ENCODE assay signal across 1 cellular context in the genomic region with DNA sequence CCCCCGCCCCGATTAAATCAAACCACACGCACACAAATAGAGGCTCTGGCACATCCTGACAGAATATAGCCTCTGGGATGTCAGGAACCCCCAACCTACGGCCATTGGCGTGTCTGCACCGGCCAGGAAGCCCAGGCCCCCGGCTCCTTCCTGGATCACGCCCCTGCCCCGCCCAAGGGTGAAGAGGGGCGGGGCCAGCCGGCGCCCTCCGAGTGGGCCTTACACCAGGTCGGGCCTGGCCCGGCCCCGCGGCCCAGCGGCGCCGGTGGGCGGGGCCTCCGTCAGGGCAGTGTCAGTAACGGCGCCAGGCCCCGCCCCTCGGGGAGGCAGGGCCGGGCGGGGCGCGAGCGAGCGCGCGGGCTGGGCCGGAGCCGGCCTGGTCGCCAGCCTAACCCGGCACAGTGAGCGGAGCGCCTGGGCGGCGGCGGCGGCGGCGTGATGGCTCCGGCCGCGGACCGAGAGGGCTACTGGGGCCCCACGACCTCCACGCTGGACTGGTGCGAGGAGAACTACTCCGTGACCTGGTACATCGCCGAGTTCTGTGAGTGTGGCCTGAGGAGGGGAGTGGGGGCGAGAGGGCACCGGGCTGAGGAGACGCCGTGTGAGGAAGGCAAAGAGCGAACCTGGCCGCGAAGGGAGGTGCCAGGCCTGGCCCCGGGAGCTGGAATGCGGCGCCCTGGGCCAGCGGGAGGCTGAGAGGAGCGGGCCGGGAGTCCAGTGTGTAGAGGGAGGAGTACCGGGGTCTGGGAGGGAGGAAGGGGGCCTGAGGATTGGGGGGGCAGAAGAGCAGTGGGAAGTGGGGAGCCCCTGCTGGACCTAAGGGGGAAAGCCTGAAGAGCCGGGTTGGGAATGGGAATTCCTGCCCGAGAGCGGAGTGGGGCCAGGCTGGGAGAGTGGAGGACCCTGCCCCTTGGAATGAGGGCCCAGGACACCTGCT.
TF ChIP-seq lines count a peak whose summit lies in the region.

A gene (plus strand): TSS at position 380 of the 937 bp plus-strand sequence. CDS start 59 bp downstream, at position 439.

TF ChIP-seq in HepG2, 621 proteins besides CTCF, POLR2A, EP300 and RAD21 (continued from another document and continues in another):
- TF ChIP-seq ZNF296 (CRISPR knock-in tag; conservative IDR thresholded peaks at IDR 0.05) (0 out of 2 replicates have a peak, but pooled peaks have one; percentile 44), BHLHE40 (IDR thresholded peaks at IDR 0.05; ENCODE audit: low read length) (no peak), PHF21A (CRISPR knock-in tag; IDR thresholded peaks at IDR 0.05) (no peak; the same call in 1 of the 2 replicates), ZNF263 (CRISPR knock-in tag; IDR thresholded peaks at IDR 0.05) (peak; percentile 91), IKZF4 (CRISPR knock-in tag; IDR thresholded peaks at IDR 0.05; ENCODE audit: borderline replicate concordance, low read depth, not compliant biosample characterization) (no peak), ZNF446 (CRISPR knock-in tag; IDR thresholded peaks at IDR 0.05) (0 out of 2 replicates have a peak, but pooled peaks have one; percentile 31), GABPB1 (CRISPR knock-in tag; IDR thresholded peaks at IDR 0.05) (peak; percentile 47; the same call in 1 of the 2 replicates), SOX6 (IDR thresholded peaks at IDR 0.05) (no peak), SOX6 (CRISPR knock-in tag; IDR thresholded peaks at IDR 0.05) (no peak; the same call in 1 of the 2 replicates), ZFY (CRISPR knock-in tag; IDR thresholded peaks at IDR 0.05) (peak; percentile 93), GTF2F1 (IDR thresholded peaks at IDR 0.05; ENCODE audit: low read length) (no peak), HOXD1 (CRISPR knock-in tag; IDR thresholded peaks at IDR 0.05) (no peak), SUZ12 (IDR thresholded peaks at IDR 0.05; ENCODE audit: low read depth, low read length) (no peak), MAZ (IDR thresholded peaks at IDR 0.05; ENCODE audit: borderline replicate concordance, low read depth, low read length) (no peak; the same call in 1 of the 2 replicates), MAZ (CRISPR knock-in tag; IDR thresholded peaks at IDR 0.05; ENCODE audit: low read depth) (peak; percentile 56), ERF (CRISPR knock-in tag; IDR thresholded peaks at IDR 0.05) (peak; percentile 40; the same call in 1 of the 2 replicates), SP4 (CRISPR knock-in tag; IDR thresholded peaks at IDR 0.05) (peak; percentile 95), ZNF225 (CRISPR knock-in tag; IDR thresholded peaks at IDR 0.05) (peak; percentile 76; the same call in 1 of the 2 replicates), ZZZ3 (CRISPR knock-in tag; IDR thresholded peaks at IDR 0.05; ENCODE audit: borderline replicate concordance) (no peak)
- TF ChIP-seq, protein P1, sequence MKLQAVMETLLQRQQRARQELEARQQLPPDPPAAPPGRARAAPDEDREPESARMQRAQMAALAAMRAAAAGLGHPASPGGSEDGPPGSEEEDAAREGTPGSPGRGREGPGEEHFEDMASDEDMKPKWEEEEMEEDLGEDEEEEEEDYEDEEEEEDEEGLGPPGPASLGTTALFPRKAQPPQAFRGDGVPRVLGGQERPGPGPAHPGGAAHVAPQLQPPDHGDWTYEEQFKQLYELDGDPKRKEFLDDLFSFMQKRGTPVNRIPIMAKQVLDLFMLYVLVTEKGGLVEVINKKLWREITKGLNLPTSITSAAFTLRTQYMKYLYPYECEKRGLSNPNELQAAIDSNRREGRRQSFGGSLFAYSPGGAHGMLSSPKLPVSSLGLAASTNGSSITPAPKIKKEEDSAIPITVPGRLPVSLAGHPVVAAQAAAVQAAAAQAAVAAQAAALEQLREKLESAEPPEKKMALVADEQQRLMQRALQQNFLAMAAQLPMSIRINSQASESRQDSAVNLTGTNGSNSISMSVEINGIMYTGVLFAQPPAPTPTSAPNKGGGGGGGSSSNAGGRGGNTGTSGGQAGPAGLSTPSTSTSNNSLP (IDR thresholded peaks at IDR 0.05; ENCODE audit: low read depth, low read length): no peak
- TF ChIP-seq, protein P2, sequence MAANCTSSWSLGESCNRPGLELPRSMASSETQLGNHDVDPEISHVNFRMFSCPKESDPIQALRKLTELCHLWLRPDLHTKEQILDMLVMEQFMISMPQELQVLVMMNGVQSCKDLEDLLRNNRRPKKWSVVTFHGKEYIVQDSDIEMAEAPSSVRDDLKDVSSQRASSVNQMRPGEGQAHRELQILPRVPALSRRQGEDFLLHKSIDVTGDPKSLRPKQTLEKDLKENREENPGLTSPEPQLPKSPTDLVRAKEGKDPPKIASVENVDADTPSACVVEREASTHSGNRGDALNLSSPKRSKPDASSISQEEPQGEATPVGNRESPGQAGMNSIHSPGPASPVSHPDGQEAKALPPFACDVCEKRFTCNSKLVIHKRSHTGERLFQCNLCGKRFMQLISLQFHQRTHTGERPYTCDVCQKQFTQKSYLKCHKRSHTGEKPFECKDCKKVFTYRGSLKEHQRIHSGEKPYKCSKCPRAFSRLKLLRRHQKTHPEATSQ (CRISPR knock-in tag; IDR thresholded peaks at IDR 0.05; ENCODE audit: borderline replicate concordance): no peak
- TF ChIP-seq, protein P3, sequence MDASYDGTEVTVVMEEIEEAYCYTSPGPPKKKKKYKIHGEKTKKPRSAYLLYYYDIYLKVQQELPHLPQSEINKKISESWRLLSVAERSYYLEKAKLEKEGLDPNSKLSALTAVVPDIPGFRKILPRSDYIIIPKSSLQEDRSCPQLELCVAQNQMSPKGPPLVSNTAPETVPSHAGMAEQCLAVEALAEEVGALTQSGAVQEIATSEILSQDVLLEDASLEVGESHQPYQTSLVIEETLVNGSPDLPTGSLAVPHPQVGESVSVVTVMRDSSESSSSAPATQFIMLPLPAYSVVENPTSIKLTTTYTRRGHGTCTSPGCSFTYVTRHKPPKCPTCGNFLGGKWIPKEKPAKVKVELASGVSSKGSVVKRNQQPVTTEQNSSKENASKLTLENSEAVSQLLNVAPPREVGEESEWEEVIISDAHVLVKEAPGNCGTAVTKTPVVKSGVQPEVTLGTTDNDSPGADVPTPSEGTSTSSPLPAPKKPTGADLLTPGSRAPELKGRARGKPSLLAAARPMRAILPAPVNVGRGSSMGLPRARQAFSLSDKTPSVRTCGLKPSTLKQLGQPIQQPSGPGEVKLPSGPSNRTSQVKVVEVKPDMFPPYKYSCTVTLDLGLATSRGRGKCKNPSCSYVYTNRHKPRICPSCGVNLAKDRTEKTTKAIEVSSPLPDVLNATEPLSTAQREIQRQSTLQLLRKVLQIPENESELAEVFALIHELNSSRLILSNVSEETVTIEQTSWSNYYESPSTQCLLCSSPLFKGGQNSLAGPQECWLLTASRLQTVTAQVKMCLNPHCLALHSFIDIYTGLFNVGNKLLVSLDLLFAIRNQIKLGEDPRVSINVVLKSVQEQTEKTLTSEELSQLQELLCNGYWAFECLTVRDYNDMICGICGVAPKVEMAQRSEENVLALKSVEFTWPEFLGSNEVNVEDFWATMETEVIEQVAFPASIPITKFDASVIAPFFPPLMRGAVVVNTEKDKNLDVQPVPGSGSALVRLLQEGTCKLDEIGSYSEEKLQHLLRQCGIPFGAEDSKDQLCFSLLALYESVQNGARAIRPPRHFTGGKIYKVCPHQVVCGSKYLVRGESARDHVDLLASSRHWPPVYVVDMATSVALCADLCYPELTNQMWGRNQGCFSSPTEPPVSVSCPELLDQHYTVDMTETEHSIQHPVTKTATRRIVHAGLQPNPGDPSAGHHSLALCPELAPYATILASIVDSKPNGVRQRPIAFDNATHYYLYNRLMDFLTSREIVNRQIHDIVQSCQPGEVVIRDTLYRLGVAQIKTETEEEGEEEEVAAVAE (CRISPR knock-in tag; IDR thresholded peaks at IDR 0.05; ENCODE audit: borderline replicate concordance): 0 out of 2 replicates have a peak, but pooled peaks have one; percentile 7
- TF ChIP-seq, protein P4, sequence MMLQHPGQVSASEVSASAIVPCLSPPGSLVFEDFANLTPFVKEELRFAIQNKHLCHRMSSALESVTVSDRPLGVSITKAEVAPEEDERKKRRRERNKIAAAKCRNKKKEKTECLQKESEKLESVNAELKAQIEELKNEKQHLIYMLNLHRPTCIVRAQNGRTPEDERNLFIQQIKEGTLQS (CRISPR knock-in tag; IDR thresholded peaks at IDR 0.05): no peak
- TF ChIP-seq, protein P5, sequence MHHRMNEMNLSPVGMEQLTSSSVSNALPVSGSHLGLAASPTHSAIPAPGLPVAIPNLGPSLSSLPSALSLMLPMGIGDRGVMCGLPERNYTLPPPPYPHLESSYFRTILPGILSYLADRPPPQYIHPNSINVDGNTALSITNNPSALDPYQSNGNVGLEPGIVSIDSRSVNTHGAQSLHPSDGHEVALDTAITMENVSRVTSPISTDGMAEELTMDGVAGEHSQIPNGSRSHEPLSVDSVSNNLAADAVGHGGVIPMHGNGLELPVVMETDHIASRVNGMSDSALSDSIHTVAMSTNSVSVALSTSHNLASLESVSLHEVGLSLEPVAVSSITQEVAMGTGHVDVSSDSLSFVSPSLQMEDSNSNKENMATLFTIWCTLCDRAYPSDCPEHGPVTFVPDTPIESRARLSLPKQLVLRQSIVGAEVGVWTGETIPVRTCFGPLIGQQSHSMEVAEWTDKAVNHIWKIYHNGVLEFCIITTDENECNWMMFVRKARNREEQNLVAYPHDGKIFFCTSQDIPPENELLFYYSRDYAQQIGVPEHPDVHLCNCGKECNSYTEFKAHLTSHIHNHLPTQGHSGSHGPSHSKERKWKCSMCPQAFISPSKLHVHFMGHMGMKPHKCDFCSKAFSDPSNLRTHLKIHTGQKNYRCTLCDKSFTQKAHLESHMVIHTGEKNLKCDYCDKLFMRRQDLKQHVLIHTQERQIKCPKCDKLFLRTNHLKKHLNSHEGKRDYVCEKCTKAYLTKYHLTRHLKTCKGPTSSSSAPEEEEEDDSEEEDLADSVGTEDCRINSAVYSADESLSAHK (CRISPR knock-in tag; IDR thresholded peaks at IDR 0.05; ENCODE audit: borderline replicate concordance): no peak
- TF ChIP-seq, protein P6, sequence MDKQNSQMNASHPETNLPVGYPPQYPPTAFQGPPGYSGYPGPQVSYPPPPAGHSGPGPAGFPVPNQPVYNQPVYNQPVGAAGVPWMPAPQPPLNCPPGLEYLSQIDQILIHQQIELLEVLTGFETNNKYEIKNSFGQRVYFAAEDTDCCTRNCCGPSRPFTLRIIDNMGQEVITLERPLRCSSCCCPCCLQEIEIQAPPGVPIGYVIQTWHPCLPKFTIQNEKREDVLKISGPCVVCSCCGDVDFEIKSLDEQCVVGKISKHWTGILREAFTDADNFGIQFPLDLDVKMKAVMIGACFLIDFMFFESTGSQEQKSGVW (CRISPR knock-in tag; IDR thresholded peaks at IDR 0.05; ENCODE audit: borderline replicate concordance): no peak
- TF ChIP-seq, protein P7, sequence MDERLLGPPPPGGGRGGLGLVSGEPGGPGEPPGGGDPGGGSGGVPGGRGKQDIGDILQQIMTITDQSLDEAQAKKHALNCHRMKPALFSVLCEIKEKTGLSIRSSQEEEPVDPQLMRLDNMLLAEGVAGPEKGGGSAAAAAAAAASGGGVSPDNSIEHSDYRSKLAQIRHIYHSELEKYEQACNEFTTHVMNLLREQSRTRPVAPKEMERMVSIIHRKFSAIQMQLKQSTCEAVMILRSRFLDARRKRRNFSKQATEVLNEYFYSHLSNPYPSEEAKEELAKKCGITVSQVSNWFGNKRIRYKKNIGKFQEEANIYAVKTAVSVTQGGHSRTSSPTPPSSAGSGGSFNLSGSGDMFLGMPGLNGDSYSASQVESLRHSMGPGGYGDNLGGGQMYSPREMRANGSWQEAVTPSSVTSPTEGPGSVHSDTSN (CRISPR knock-in tag; IDR thresholded peaks at IDR 0.05): no peak
- TF ChIP-seq, protein P8, sequence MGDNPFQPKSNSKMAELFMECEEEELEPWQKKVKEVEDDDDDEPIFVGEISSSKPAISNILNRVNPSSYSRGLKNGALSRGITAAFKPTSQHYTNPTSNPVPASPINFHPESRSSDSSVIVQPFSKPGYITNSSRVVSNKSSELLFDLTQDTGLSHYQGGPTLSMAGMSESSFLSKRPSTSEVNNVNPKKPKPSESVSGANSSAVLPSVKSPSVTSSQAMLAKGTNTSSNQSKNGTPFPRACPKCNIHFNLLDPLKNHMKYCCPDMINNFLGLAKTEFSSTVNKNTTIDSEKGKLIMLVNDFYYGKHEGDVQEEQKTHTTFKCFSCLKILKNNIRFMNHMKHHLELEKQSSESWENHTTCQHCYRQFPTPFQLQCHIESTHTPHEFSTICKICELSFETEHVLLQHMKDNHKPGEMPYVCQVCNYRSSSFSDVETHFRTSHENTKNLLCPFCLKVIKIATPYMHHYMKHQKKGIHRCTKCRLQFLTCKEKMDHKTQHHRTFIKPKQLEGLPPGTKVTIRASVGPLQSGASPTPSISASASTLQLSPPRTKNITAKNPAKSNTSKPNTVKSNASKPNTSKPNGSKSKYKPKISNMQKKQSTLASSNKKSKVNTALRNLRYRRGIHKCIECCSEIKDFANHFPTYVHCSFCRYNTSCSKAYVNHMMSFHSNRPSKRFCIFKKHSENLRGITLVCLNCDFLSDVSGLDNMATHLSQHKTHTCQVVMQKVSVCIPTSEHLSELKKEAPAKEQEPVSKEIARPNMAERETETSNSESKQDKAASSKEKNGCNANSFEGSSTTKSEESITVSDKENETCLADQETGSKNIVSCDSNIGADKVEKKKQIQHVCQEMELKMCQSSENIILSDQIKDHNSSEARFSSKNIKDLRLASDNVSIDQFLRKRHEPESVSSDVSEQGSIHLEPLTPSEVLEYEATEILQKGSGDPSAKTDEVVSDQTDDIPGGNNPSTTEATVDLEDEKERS (CRISPR knock-in tag; IDR thresholded peaks at IDR 0.05): no peak
- TF ChIP-seq, protein P9, sequence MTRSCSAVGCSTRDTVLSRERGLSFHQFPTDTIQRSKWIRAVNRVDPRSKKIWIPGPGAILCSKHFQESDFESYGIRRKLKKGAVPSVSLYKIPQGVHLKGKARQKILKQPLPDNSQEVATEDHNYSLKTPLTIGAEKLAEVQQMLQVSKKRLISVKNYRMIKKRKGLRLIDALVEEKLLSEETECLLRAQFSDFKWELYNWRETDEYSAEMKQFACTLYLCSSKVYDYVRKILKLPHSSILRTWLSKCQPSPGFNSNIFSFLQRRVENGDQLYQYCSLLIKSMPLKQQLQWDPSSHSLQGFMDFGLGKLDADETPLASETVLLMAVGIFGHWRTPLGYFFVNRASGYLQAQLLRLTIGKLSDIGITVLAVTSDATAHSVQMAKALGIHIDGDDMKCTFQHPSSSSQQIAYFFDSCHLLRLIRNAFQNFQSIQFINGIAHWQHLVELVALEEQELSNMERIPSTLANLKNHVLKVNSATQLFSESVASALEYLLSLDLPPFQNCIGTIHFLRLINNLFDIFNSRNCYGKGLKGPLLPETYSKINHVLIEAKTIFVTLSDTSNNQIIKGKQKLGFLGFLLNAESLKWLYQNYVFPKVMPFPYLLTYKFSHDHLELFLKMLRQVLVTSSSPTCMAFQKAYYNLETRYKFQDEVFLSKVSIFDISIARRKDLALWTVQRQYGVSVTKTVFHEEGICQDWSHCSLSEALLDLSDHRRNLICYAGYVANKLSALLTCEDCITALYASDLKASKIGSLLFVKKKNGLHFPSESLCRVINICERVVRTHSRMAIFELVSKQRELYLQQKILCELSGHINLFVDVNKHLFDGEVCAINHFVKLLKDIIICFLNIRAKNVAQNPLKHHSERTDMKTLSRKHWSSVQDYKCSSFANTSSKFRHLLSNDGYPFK (CRISPR knock-in tag; IDR thresholded peaks at IDR 0.05; ENCODE audit: borderline replicate concordance): peak; percentile 20; the same call in 1 of the 2 replicates
- TF ChIP-seq, protein P10, sequence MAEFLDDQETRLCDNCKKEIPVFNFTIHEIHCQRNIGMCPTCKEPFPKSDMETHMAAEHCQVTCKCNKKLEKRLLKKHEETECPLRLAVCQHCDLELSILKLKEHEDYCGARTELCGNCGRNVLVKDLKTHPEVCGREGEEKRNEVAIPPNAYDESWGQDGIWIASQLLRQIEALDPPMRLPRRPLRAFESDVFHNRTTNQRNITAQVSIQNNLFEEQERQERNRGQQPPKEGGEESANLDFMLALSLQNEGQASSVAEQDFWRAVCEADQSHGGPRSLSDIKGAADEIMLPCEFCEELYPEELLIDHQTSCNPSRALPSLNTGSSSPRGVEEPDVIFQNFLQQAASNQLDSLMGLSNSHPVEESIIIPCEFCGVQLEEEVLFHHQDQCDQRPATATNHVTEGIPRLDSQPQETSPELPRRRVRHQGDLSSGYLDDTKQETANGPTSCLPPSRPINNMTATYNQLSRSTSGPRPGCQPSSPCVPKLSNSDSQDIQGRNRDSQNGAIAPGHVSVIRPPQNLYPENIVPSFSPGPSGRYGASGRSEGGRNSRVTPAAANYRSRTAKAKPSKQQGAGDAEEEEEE (CRISPR knock-in tag; IDR thresholded peaks at IDR 0.05; ENCODE audit: borderline replicate concordance): 0 out of 2 replicates have a peak, but pooled peaks have one; percentile 68
